In genomic region chr10:95837368-95837776, GRCh38 we compare ENCODE assay signal across 1 cellular context.
TF ChIP-seq lines count a peak whose summit lies in the region.

No MANE protein-coding gene starts in this region.

TF ChIP-seq in SK-N-SH treated with all-trans-retinoic acid at 6 μM for 48 hours, 23 proteins besides CTCF, POLR2A, EP300 and RAD21 (continued from another document):
- TF ChIP-seq CSDC2 (CRISPR knock-in tag; IDR thresholded peaks at IDR 0.05), result no peak
